ENCODE assay signal across 17 cellular contexts in genomic region chr3:53354945-53355498, GRCh38. TPM values are rescaled to one million over a fixed set of nuclear protein-coding genes. Genes with fewer than 3 reads are reported as not detected.
DNase-seq lines count a peak whose midpoint lies in the region; ATAC-seq and TF ChIP-seq lines count a peak whose summit lies in the region.
"Had no signal": no experiment of that assay in that cellular context is flagged by ENCODE, and none has a peak within 500 bp of the region (broad histone marks: within the 10 kb centered on the region; RNA-seq: fewer than 3 reads in every experiment).

No MANE protein-coding gene starts in this region.

- H2BK20ac ChIP-seq in IMR-90 (ENCODE audit: low read depth, low read length) = no peak overlapping the region

- H3K9ac ChIP-seq in BLaER1 treated with 17β-estradiol and CSF1 and Interleukin-3, amounts not matched to agents 10 nM and 100 nM = no peak overlapping the region
- no peak overlapping the region for H3K9ac ChIP-seq in IMR-90 (ENCODE audit: low read depth, low read length)
- H3K9ac ChIP-seq: KMS-11 had no signal

- TF ChIP-seq CTCF in IMR-90 (conservative IDR thresholded peaks at IDR 0.05; ENCODE audit: low read depth, low read length) = no peak
- no peak for TF ChIP-seq CTCF in fibroblast of pulmonary artery (IDR thresholded peaks at IDR 0.05; ENCODE audit: low read length, missing control alignments)

- H4K8ac ChIP-seq in IMR-90 (ENCODE audit: low read depth in 2 of 2, low read length in 2 of 2) = no peak overlapping the region

- no peak for TF ChIP-seq RAD21 in IMR-90 (IDR thresholded peaks at IDR 0.05; ENCODE audit: low read length)

- intact Hi-C loops in IMR-90 (cut with micrococcal nuclease) = no loop called here

- no peak overlapping the region for H2AK5ac ChIP-seq in IMR-90 (ENCODE audit: low read depth, low read length)

- H3K9me3 ChIP-seq in BLaER1 treated with 17β-estradiol and CSF1 and Interleukin-3, amounts not matched to agents 10 nM and 100 nM (replicated peaks in 1 of 11) = no peaks in the 10 kb centered on the region
- H3K9me3 ChIP-seq in IMR-90 (ENCODE audit: control insufficient read depth, insufficient read depth, low read length) = no peaks in the 10 kb centered on the region

- H3K27me3 ChIP-seq in BLaER1 treated with 17β-estradiol and CSF1 and Interleukin-3, amounts not matched to agents 10 nM and 100 nM = no peaks in the 10 kb centered on the region
- H3K27me3 ChIP-seq in IMR-90 (ENCODE audit: control insufficient read depth, insufficient read depth, low read length) = peaks cover 5% of the 10 kb centered on the region

- H4K91ac ChIP-seq in IMR-90 (ENCODE audit: insufficient read depth, low read depth, low read length) = no peak overlapping the region

- CTCF ChIA-PET in IMR-90 (lab: Yijun Ruan, JAX) = interaction anchor here (0.5 kb wide), 1 partner anchor 22 kb away, joined by 3 read pairs; no protein-coding TSS in a partner anchor

- H3K23ac ChIP-seq in IMR-90 (ENCODE audit: low read depth, low read length) = no peak overlapping the region

- peak; percentile 37 for DNase-seq in IMR-90
- DNase-seq in SW480 (ENCODE audit: low spot score) = peak; percentile 17
- peak; percentile 67 for DNase-seq in fibroblast of pulmonary artery (ENCODE audit: low read depth)
- DNase-seq in hippocampal formation (lab: John Stamatoyannopoulos, UW) = no peak
- no peak for DNase-seq in anterior cingulate cortex (lab: John Stamatoyannopoulos, UW)
- DNase-seq: activated CD8-positive, alpha-beta memory T cell treated with anti-CD3 and anti-CD28 coated beads, Interleukin-2, amount 50 U/mL, for 48 hours; DMS53; NCI-H1930; NCI-H774; posterior cingulate gyrus; SHP77; trophoblast cell; WERI-Rb-1 had no signal

- no peaks in the 10 kb centered on the region for H3K9me1 ChIP-seq in IMR-90 (ENCODE audit: insufficient read depth, low read length)

- H3K18ac ChIP-seq in IMR-90 (ENCODE audit: low read depth, low read length) = no peak overlapping the region

- no peak for TF ChIP-seq POLR2A in IMR-90 (IDR thresholded peaks at IDR 0.05; ENCODE audit: low read depth, low read length)

- H3K4me2 ChIP-seq in BLaER1 treated with 17β-estradiol and CSF1 and Interleukin-3, amounts not matched to agents 10 nM and 100 nM = peak overlapping the region in 6 of 11 experiments; percentile 3 to 66 (median 38); a peak in 10 of 22 replicates
- no peak overlapping the region for H3K4me2 ChIP-seq in IMR-90 (ENCODE audit: low read depth, low read length)
- H3K4me2 ChIP-seq: KMS-11 had no signal

- ATAC-seq in IMR-90 (ENCODE audit: low read depth) = peak; percentile 38; the same call in 1 of the 2 replicates
- no peak for ATAC-seq in GM21360 (IDR thresholded peaks at IDR 0.05; ENCODE audit: unreplicated experiment)
- ATAC-seq in GM21423 (IDR thresholded peaks at IDR 0.05; ENCODE audit: unreplicated experiment) = no peak

- H3K56ac ChIP-seq in IMR-90 (ENCODE audit: extremely low read depth, insufficient read depth, low read length) = no peak overlapping the region

- H2BK15ac ChIP-seq in IMR-90 (ENCODE audit: low read depth, low read length) = no peak overlapping the region

- no peak overlapping the region for H2AK9ac ChIP-seq in IMR-90 (replicated peaks; ENCODE audit: low read depth, low read length, poor library complexity)

- H3K36me3 ChIP-seq in BLaER1 treated with 17β-estradiol and CSF1 and Interleukin-3, amounts not matched to agents 10 nM and 100 nM = no peaks in the 10 kb centered on the region
- no peaks in the 10 kb centered on the region for H3K36me3 ChIP-seq in IMR-90 (ENCODE audit: control insufficient read depth, insufficient read depth, low read length)
- H3K36me3 ChIP-seq: WERI-Rb-1 had no signal

- no CpG with 5 or more reads among the region's 2 CpGs for WGBS in IMR-90 (ENCODE audit: extremely low coverage in 2 of 2, insufficient read length in 1 of 2), 2 experiments

- no peak overlapping the region for H2BK5ac ChIP-seq in IMR-90 (ENCODE audit: low read depth, low read length, poor library complexity, severe bottlenecking)

- POLR2A ChIA-PET in IMR-90 (lab: Charles Lee; ENCODE audit: unreplicated experiment) = no interaction called here

- in situ Hi-C loops in IMR-90 (cut with MboI; ENCODE audit: low sequenced_read_pairs) = no loop called here

- no peak overlapping the region for H3K4ac ChIP-seq in IMR-90 (ENCODE audit: low read depth, low read length)

- no peak overlapping the region; the same call in 1 of the 2 replicates for H2BK120ac ChIP-seq in IMR-90 (ENCODE audit: low read depth, low read length)

- H4K20me1 ChIP-seq in BLaER1 treated with 17β-estradiol and CSF1 and Interleukin-3, amounts not matched to agents 10 nM and 100 nM = no peaks in the 10 kb centered on the region
- no peaks in the 10 kb centered on the region for H4K20me1 ChIP-seq in IMR-90 (ENCODE audit: insufficient read depth, low read length)

- dilution Hi-C loops in IMR-90 (cut with HindIII; ENCODE audit: low sequenced_read_pairs, unreplicated experiment) = no loop called here

- BruUV-seq in IMR-90 (replicated peaks; lab: Mats Ljungman, UMichigan) = no TSS peak

- no peak overlapping the region for H3K14ac ChIP-seq in IMR-90 (replicated peaks; ENCODE audit: low read depth, low read length)

- H3K27ac ChIP-seq in BLaER1 treated with 17β-estradiol and CSF1 and Interleukin-3, amounts not matched to agents 10 nM and 100 nM = peak overlapping the region in 2 of 11 experiments; percentile 11 to 32; a peak in 3 of 22 replicates
- no peak overlapping the region for H3K27ac ChIP-seq in IMR-90 (ENCODE audit: insufficient read depth, low read length)
- H3K27ac ChIP-seq: KMS-11, WERI-Rb-1 had no signal

- H3K4me3 ChIP-seq in BLaER1 treated with 17β-estradiol and CSF1 and Interleukin-3, amounts not matched to agents 10 nM and 100 nM = no peak overlapping the region
- H3K4me3 ChIP-seq in IMR-90 (ENCODE audit: insufficient read depth, low read depth, low read length) = no peak overlapping the region
- no peak overlapping the region for H3K4me3 ChIP-seq in fibroblast of pulmonary artery (replicated peaks; ENCODE audit: low read depth, low read length)

- H4K5ac ChIP-seq in IMR-90 (ENCODE audit: low read depth, low read length) = no peak overlapping the region

- H3K79me1 ChIP-seq in IMR-90 (ENCODE audit: low read depth in 1 of 2, low read length in 2 of 2) = no peaks in the 10 kb centered on the region

- peaks cover 0 to 36% (median 10%) of the 10 kb centered on the region in 10 experiments; a peak in 11 of 20 replicates for H3K4me1 ChIP-seq in BLaER1 treated with 17β-estradiol and CSF1 and Interleukin-3, amounts not matched to agents 10 nM and 100 nM
- H3K4me1 ChIP-seq in IMR-90 (ENCODE audit: control insufficient read depth, insufficient read depth, low read length) = peaks cover 4% of the 10 kb centered on the region

- H2AFZ ChIP-seq in IMR-90 (replicated peaks; ENCODE audit: low read length, poor library complexity) = no peak overlapping the region

TF ChIP-seq in IMR-90, 13 proteins besides CTCF, POLR2A, EP300 and RAD21:
- TF ChIP-seq RFX5 (IDR thresholded peaks at IDR 0.05; ENCODE audit: low read depth, low read length) (no peak), BHLHE40 (IDR thresholded peaks at IDR 0.05; ENCODE audit: low read depth, low read length) (no peak), NFE2L2 (IDR thresholded peaks at IDR 0.05; ENCODE audit: low read depth, low read length) (no peak), ELK1 (IDR thresholded peaks at IDR 0.05; ENCODE audit: borderline replicate concordance, low read depth, low read length) (no peak), MXI1 (IDR thresholded peaks at IDR 0.05; ENCODE audit: borderline replicate concordance, low read depth, low read length) (no peak), FOS (IDR thresholded peaks at IDR 0.05; ENCODE audit: low read depth, low read length) (no peak), USF2 (IDR thresholded peaks at IDR 0.05; ENCODE audit: low read depth, low read length) (no peak), RCOR1 (IDR thresholded peaks at IDR 0.05; ENCODE audit: insufficient replicate concordance, low read length) (no peak), CEBPB (IDR thresholded peaks at IDR 0.05; ENCODE audit: low read depth, low read length) (no peak), SMC3 (IDR thresholded peaks at IDR 0.05; ENCODE audit: low read depth, low read length) (no peak), MAZ (IDR thresholded peaks at IDR 0.05; ENCODE audit: borderline replicate concordance, low read depth, low read length) (no peak), CHD1 (IDR thresholded peaks at IDR 0.05; ENCODE audit: low read depth, low read length) (no peak), MAFK (IDR thresholded peaks at IDR 0.05; ENCODE audit: low read depth, low read length) (no peak)

RNA-seq across cellular contexts. Expression of gene DCP1A, which starts 7.7 kb away (rescaled TPM):
- 18.6 and 30.1 TPM in 2 replicates for total RNA-seq in IMR-90 (2012; rRNA removed)
- 13.2 and 14.6 TPM in 2 replicates for polyA plus RNA-seq in IMR-90 (2012; rRNA removed)
- polyA plus RNA-seq in IMR-90 (2012; cell fraction: cytosol; rRNA removed) = 4.5 and 8.5 TPM in 2 replicates
- polyA plus RNA-seq in IMR-90 (2012; cell fraction: nucleus; rRNA removed; ENCODE audit: low replicate concordance) = 14.8 and 21.2 TPM in 2 replicates

Comparison
In these comparisons a context has a peak if more than half of its experiments do, and no peak if none do; other contexts are left out.
1. DNase-seq: peak in IMR-90 (single experiment), SW480 (single experiment) and fibroblast of pulmonary artery (single experiment); none in hippocampal formation (0 of 2) and anterior cingulate cortex (0 of 58).